ENCODE assay signal across 16 cellular contexts in the genomic region with DNA sequence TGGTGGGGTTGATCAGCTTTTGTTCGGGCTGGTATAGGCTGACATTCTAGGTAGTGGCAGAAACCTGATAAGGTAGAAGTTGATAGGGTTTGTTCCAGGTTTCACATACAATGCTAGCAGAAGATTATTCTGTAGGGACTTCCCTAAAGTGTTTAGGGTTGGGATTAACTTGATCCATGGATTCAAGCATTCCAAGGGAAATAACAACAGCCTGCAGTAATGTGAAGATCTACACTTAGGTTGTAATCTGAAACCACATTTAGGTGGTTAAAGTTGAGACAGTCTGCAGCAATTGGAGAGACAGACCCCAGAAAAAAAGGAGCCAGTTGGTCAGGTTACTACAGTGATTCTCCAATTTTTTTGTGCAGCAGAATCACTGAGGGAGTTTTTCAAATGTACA. TPM values are rescaled to one million over a fixed set of nuclear protein-coding genes. Genes with fewer than 3 reads are reported as not detected.
"Had no signal": no experiment of that assay in that cellular context is flagged by ENCODE, and none has a peak within 500 bp of the region (broad histone marks: within the 10 kb centered on the region; RNA-seq: fewer than 3 reads in every experiment).

No MANE protein-coding gene starts in this region.

- H3K4me3 ChIP-seq: gastroesophageal sphincter, right atrium auricular region, skin epidermis, tibial nerve, vagina had no signal

- DNase-seq: activated CD4-positive, alpha-beta T cell treated with anti-CD3 and anti-CD28 coated beads for 36 hours; activated naive CD4-positive, alpha-beta T cell; activated naive CD8-positive, alpha-beta T cell treated with anti-CD3 and anti-CD28 coated beads, Interleukin-2, amount 50 U/mL, for 24 hours; caudate nucleus; cortex of kidney; effector memory CD4-positive, alpha-beta T cell; kidney glomerular epithelial cell; posterior cingulate gyrus had no signal

- H3K36me3 ChIP-seq: gastroesophageal sphincter, right atrium auricular region, tibial nerve, vagina had no signal

- H3K9me3 ChIP-seq: gastroesophageal sphincter, right atrium auricular region, tibial nerve, vagina had no signal

- H3K27ac ChIP-seq: epithelial cell of prostate, right atrium auricular region, skin epidermis, tibial nerve, vagina, VCaP had no signal

- H3K4me1 ChIP-seq: right atrium auricular region, tibial nerve had no signal

- ATAC-seq: activated CD4-positive, alpha-beta T cell treated with anti-CD3 and anti-CD28 coated beads for 36 hours; activated naive CD8-positive, alpha-beta T cell treated with anti-CD3 and anti-CD28 coated beads, Interleukin-2, amount 50 U/mL, for 24 hours; gastroesophageal sphincter had no signal

- H3K27me3 ChIP-seq: gastroesophageal sphincter, right atrium auricular region, tibial nerve, vagina had no signal

RNA-seq across cellular contexts. Expression of a gene that starts 56.1 kb away (rescaled TPM):
- total RNA-seq: activated T-helper 1 cell treated with anti-CD3 and anti-CD28 coated beads, Interleukin-12 subunit alpha, Interleukin-12 subunit beta, Interleukin-2, Interleukin-4 antibody, amounts not matched to agents 30 ng/mL and 10 ng/mL and 1 ng/mL, durations not matched to agents 14 hours and 24 hours and 36 hours had no signal
